ENCODE assay signal across 9 cellular contexts in the genomic region with DNA sequence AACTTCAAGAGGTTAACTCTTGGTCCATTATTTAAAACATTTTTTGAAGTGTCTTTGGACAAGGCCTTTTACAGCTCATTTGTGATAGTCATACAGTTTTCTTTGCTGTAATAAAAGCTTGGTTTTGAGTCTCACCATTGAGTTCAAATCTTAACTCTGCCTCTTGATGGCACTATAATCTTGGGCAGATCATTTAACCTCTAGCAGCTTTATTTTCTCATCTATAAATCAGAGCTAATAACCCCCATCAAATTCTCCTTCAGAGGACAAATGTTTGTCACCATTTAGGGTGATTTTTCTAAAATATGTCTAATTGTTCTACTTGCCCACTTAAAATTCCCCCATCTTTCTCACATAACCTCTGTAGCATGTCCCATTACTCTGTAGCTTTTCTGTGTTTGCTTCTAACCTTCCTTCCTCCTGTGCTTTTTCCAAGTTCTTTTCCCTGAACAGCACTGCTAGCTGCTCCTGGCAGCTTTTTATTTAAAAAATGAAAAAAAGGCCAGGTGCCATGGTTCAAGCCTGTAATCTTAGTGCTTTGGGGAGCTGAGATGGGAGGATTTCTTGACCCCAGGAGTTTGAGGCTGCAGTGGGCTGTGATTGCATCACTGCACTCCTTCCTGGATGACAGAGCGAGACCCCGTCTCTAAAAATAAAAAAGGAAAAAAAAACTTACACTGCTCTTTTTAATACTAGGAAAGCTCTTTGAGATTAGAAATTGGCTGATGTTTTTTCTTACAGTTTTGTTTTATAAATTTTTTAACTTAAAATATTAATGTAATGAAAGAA. TPM values are rescaled to one million over a fixed set of nuclear protein-coding genes. Genes with fewer than 3 reads are reported as not detected.
A peak's percentile ranks its signal among the peaks of the same experiment; 100 is the strongest.
DNase-seq lines count a peak whose midpoint lies in the region; ATAC-seq and TF ChIP-seq lines count a peak whose summit lies in the region.
"Had no signal": no experiment of that assay in that cellular context is flagged by ENCODE, and none has a peak within 500 bp of the region (broad histone marks: within the 10 kb centered on the region; RNA-seq: fewer than 3 reads in every experiment).

No MANE protein-coding gene starts in this region.

- H3K36me3 ChIP-seq in Karpas-422 (ENCODE audit: insufficient read depth, low read length): peaks cover 11% of the 10 kb centered on the region; the same call in 1 of the 2 replicates

- H3K4me3 ChIP-seq in Karpas-422 (ENCODE audit: low read length): no peak overlapping the region
- H3K4me3 ChIP-seq: testis had no signal

- H3K4me2 ChIP-seq in Karpas-422 (ENCODE audit: low read depth, low read length, poor library complexity, severe bottlenecking): no peak overlapping the region

- H3K36me3 Mint-ChIP-seq in chondrocyte (ENCODE audit: low read depth) (no peaks in the 10 kb centered on the region), neural crest cell (ENCODE audit: low read depth) (no peaks in the 10 kb centered on the region)
- H3K36me3 Mint-ChIP-seq in T-helper 2 cell treated with Interferon-gamma antibody and Interleukin-4, amounts not matched to agents 5 μg/mL and 100 μg/mL, for 36 hours (ENCODE audit: low read depth): peaks cover 2% of the 10 kb centered on the region

- H2AFZ ChIP-seq in Karpas-422 (ENCODE audit: low read length): no peak overlapping the region

- peaks cover 99% of the 10 kb centered on the region for H3K79me2 ChIP-seq in Karpas-422 (ENCODE audit: low read length)

- H3K27ac Mint-ChIP-seq in chondrocyte (ENCODE audit: unreplicated experiment) (no peak overlapping the region), neural crest cell (ENCODE audit: unreplicated experiment) (no peak overlapping the region)
- no peak overlapping the region for H3K27ac Mint-ChIP-seq in T-helper 2 cell treated with Interferon-gamma antibody and Interleukin-4, amounts not matched to agents 5 μg/mL and 100 μg/mL, for 36 hours

- no peaks in the 10 kb centered on the region for H3K9me3 Mint-ChIP-seq in chondrocyte (ENCODE audit: low read depth)
- no peaks in the 10 kb centered on the region for H3K9me3 Mint-ChIP-seq in neural crest cell
- no peaks in the 10 kb centered on the region for H3K9me3 Mint-ChIP-seq in T-helper 2 cell treated with Interferon-gamma antibody and Interleukin-4, amounts not matched to agents 5 μg/mL and 100 μg/mL, for 36 hours

- no peaks in the 10 kb centered on the region for H4K20me1 ChIP-seq in Karpas-422 (ENCODE audit: insufficient read depth, low read depth, low read length)

- ATAC-seq in HG03095 (IDR thresholded peaks at IDR 0.05; ENCODE audit: unreplicated experiment) (no peak), HG03342 (IDR thresholded peaks at IDR 0.05; ENCODE audit: unreplicated experiment) (no peak)

- DNase-seq in GM03348 (ENCODE audit: low spot score): peak; percentile 16
- DNase-seq in Karpas-422: peak; percentile 60
- no peak for DNase-seq in chondrocyte (ENCODE audit: low spot score)
- DNase-seq in neural crest cell (ENCODE audit: low read depth, low spot score): no peak
- no peak for DNase-seq in T-helper 2 cell treated with Interferon-gamma antibody and Interleukin-4, amounts not matched to agents 5 μg/mL and 100 μg/mL, for 36 hours (ENCODE audit: low spot score)
- DNase-seq: stimulated activated CD4-positive, alpha-beta T cell treated with anti-CD3 and anti-CD28 coated beads, Interleukin-2, amount 100 ng/mL, for 24 hours; testis had no signal

- peak; percentile 69 for TF ChIP-seq CTCF in chondrocyte (IDR thresholded peaks at IDR 0.05)
- TF ChIP-seq CTCF in neural crest cell (conservative IDR thresholded peaks at IDR 0.05): peak; percentile 23

- no peaks in the 10 kb centered on the region for H3K27me3 Mint-ChIP-seq in chondrocyte (ENCODE audit: low read depth)
- no peaks in the 10 kb centered on the region for H3K27me3 Mint-ChIP-seq in neural crest cell (ENCODE audit: low read depth)
- H3K27me3 Mint-ChIP-seq in T-helper 2 cell treated with Interferon-gamma antibody and Interleukin-4, amounts not matched to agents 5 μg/mL and 100 μg/mL, for 36 hours (ENCODE audit: low read depth): no peaks in the 10 kb centered on the region

- no peaks in the 10 kb centered on the region for H3K27me3 ChIP-seq in Karpas-422 (ENCODE audit: low read length)
- H3K27me3 ChIP-seq: testis had no signal

- H3K4me1 Mint-ChIP-seq in chondrocyte (ENCODE audit: low read depth) (peaks cover 14% of the 10 kb centered on the region), neural crest cell (peaks cover 40% of the 10 kb centered on the region)
- peaks cover 16% of the 10 kb centered on the region for H3K4me1 Mint-ChIP-seq in T-helper 2 cell treated with Interferon-gamma antibody and Interleukin-4, amounts not matched to agents 5 μg/mL and 100 μg/mL, for 36 hours (ENCODE audit: low read depth)

- no peaks in the 10 kb centered on the region for H3K9me2 ChIP-seq in Karpas-422 (replicated peaks; ENCODE audit: insufficient read depth, low read length)

- H3K4me1 ChIP-seq in Karpas-422 (ENCODE audit: low read length): peaks cover 58% of the 10 kb centered on the region
- H3K4me1 ChIP-seq: testis had no signal

- 0 out of 2 replicates have a peak overlapping the region, but pooled peaks have one; percentile 44 for H3K27ac ChIP-seq in Karpas-422 (ENCODE audit: low read length)
- H3K27ac ChIP-seq: testis had no signal

- H3K9ac ChIP-seq in Karpas-422 (ENCODE audit: low read length): peak overlapping the region; percentile 31; the same call in 1 of the 2 replicates

- no peak overlapping the region for H3K4me3 Mint-ChIP-seq in chondrocyte (ENCODE audit: unreplicated experiment)
- H3K4me3 Mint-ChIP-seq in neural crest cell: no peak overlapping the region
- no peak overlapping the region for H3K4me3 Mint-ChIP-seq in T-helper 2 cell treated with Interferon-gamma antibody and Interleukin-4, amounts not matched to agents 5 μg/mL and 100 μg/mL, for 36 hours

- no peaks in the 10 kb centered on the region for H3K9me3 ChIP-seq in Karpas-422 (ENCODE audit: low read length)
- H3K9me3 ChIP-seq: testis had no signal

RNA-seq across cellular contexts. Expression of a gene that starts 28.5 kb away (rescaled TPM):
- total RNA-seq in Karpas-422 (2014; rRNA removed; shearing (Covaris generic); ENCODE audit: low replicate concordance): 104 and 200 TPM in 2 replicates
- 72.3 to 103 TPM (median 101 TPM) in 3 replicates for total RNA-seq in chondrocyte
- 86.2 and 89.9 TPM in 2 replicates for total RNA-seq in neural crest cell

Comparison
In these comparisons a context has a peak if more than half of its experiments do, and no peak if none do; other contexts are left out.
1. DNase-seq: peak in GM03348 (single experiment) and Karpas-422 (single experiment); none in chondrocyte (single experiment), neural crest cell (single experiment) and T-helper 2 cell treated with Interferon-gamma antibody and Interleukin-4, amounts not matched to agents 5 μg/mL and 100 μg/mL, for 36 hours (single experiment).